ENCODE assay signal across 31 cellular contexts in the genomic region with DNA sequence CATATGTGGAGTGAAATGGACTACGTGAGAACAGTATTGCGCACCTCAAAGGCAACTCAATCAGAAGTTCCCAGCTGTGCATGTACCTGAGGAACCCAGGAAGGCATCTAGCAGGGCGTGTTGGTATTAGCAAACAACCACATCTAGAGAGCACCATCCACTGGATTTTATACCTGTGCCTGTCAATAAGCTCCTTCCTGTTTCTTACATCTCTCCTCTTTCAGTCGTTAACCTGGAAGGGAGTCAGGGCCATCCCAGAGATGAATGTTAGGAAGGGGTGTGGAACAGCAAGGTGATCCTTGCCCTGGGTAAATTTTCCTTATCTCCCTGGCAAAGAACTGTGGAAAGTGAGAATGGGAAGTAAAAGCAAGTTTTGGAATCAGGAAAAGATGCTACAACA.
"Had no signal": no experiment of that assay in that cellular context is flagged by ENCODE, and none has a peak within 500 bp of the region (broad histone marks: within the 10 kb centered on the region; RNA-seq: fewer than 3 reads in every experiment).

No MANE protein-coding gene starts in this region.

- H3K27ac ChIP-seq: brain microvascular endothelial cell, cardiac muscle cell, VCaP had no signal

- H3K36me3 ChIP-seq: brain microvascular endothelial cell, cardiac muscle cell had no signal

- H3K27me3 ChIP-seq: brain microvascular endothelial cell, cardiac muscle cell had no signal

- DNase-seq: activated B cell treated with CpG ODN at 0.5 μM for 24 hours; activated CD4-positive, alpha-beta memory T cell treated with anti-CD3 and anti-CD28 coated beads, Interleukin-2, amount 10 ng/mL, durations not matched to agents 7 days and 5 days; activated CD4-positive, alpha-beta T cell treated with anti-CD3 and anti-CD28 coated beads for 4 hours; activated CD4-positive, alpha-beta T cell treated with anti-CD3 and anti-CD28 coated beads, Interleukin-2, amount 50 U/mL, for 1 hour; activated CD4-positive, CD25-positive, alpha-beta regulatory T cell treated with anti-CD3 and anti-CD28 coated beads, Interleukin-2, amount 50 U/mL, for 72 hours; activated CD8-positive, alpha-beta memory T cell treated with anti-CD3 and anti-CD28 coated beads for 24 hours; activated CD8-positive, alpha-beta memory T cell treated with anti-CD3 and anti-CD28 coated beads, Interleukin-2, amount 10 ng/mL, durations not matched to agents 7 days and 5 days; activated CD8-positive, alpha-beta memory T cell treated with anti-CD3 and anti-CD28 coated beads, Interleukin-2, amount 50 U/mL, for 48 hours; activated effector memory CD4-positive, alpha-beta T cell treated with Interleukin-2 at 50 U/mL for 16 hours; activated naive CD4-positive, alpha-beta T cell treated with anti-CD3 and anti-CD28 coated beads, Interleukin-2, amount 10 ng/mL, durations not matched to agents 7 days and 5 days; activated naive CD8-positive, alpha-beta T cell treated with anti-CD3 and anti-CD28 coated beads, Interleukin-2, amount 50 U/mL, for 24 hours; activated T-cell treated with anti-CD3 and anti-CD28 coated beads, Interleukin-2, amount 50 U/mL, for 48 hours; aorta; brain microvascular endothelial cell; Kasumi-1; KG1; MM.1S; NCI-H1092 treated with DMSO at 0.1 percent for 48 hours; NCI-H1417 treated with DMSO at 0.1 percent for 48 hours; NCI-H1694; NCI-H1930; NCI-H226; NCI-H446 treated with DMSO at 0.1 percent for 48 hours; NCI-H524 treated with DMSO at 0.1 percent for 48 hours; Right ventricle myocardium superior; SW 1271; T-helper 1 cell; T-helper 2 cell; T-helper 9 cell had no signal

- H3K4me3 ChIP-seq: cardiac muscle cell had no signal

- ATAC-seq: activated CD8-positive, alpha-beta memory T cell treated with anti-CD3 and anti-CD28 coated beads, Interleukin-2, amount 10 ng/mL, durations not matched to agents 7 days and 5 days; activated naive CD8-positive, alpha-beta T cell treated with anti-CD3 and anti-CD28 coated beads, Interleukin-2, amount 50 U/mL, for 24 hours had no signal
